ENCODE assay signal across 8 cellular contexts in genomic region chr4:86972997-86973396, GRCh38. TPM values are rescaled to one million over a fixed set of nuclear protein-coding genes. Genes with fewer than 3 reads are reported as not detected.
DNase-seq lines count a peak whose midpoint lies in the region; TF ChIP-seq lines count a peak whose summit lies in the region.

No MANE protein-coding gene starts in this region.

- no peak overlapping the region for H3K4me3 Mint-ChIP-seq in MCF 10A (ENCODE audit: unreplicated experiment)

- peak; percentile 50 for DNase-seq in D341Med (ENCODE audit: low spot score)
- peak; percentile 93 for DNase-seq in NB4 (ENCODE audit: low read depth)
- peak; percentile 37 for DNase-seq in MCF 10A (ENCODE audit: unreplicated experiment)
- DNase-seq in lower leg skin (ENCODE audit: low spot score in 2 of 2): peak; percentile 76 to 86
- DNase-seq in SW 1271 (lab: John Stamatoyannopoulos, UW): no peak
- DNase-seq in amygdala (lab: John Stamatoyannopoulos, UW): no peak
- DNase-seq in stimulated activated CD4-positive, alpha-beta T cell treated with anti-CD3 and anti-CD28 coated beads, Interleukin-4, amount 100 ng/mL, for 24 hours: no peak
- no peak for DNase-seq in hippocampal formation (lab: John Stamatoyannopoulos, UW)

- H3K27ac Mint-ChIP-seq in MCF 10A (ENCODE audit: low read depth, unreplicated experiment): peak overlapping the region; percentile 60

- intact Hi-C loops in MCF 10A (cut with micrococcal nuclease) (no loop called here), lower leg skin (cut with DNase I; ENCODE audit: low total_unique reads) (no loop called here)

- POLR2A ChIA-PET in MCF 10A (lab: Yijun Ruan, JAX): interaction anchor here (0.6 to 0.8 kb wide), 4 partner anchors 12 to 42 kb away, joined by 3 to 5 read pairs (median 3); no protein-coding TSS in a partner anchor

- H3K4me1 Mint-ChIP-seq in MCF 10A (ENCODE audit: insufficient read depth, unreplicated experiment): peaks cover 66% of the 10 kb centered on the region

- no peaks in the 10 kb centered on the region for H3K27me3 Mint-ChIP-seq in MCF 10A (ENCODE audit: insufficient read depth, unreplicated experiment)

- WGBS in lower leg skin, 2 donors: 30 to 32% methylated on average over 3 of the region's 3 CpGs

- H3K9me3 Mint-ChIP-seq in MCF 10A (ENCODE audit: unreplicated experiment): no peaks in the 10 kb centered on the region

- CTCF ChIA-PET in MCF 10A (lab: Yijun Ruan, JAX): interaction anchor here (0.6 to 1.3 kb wide), 2 partner anchors 50 to 498 kb away, joined by 3 read pairs; no protein-coding TSS in a partner anchor

- peak overlapping the region; percentile 38 for H3K4me3 ChIP-seq in NB4 (ENCODE audit: low read depth, low read length)
- H3K4me3 ChIP-seq in lower leg skin (ENCODE audit: low read depth, poor library complexity, severe bottlenecking): no peak overlapping the region

- TF ChIP-seq POLR2A in NB4 (IDR thresholded peaks at IDR 0.05; ENCODE audit: extremely low read depth, insufficient read length) (no peak), lower leg skin (IDR thresholded peaks at IDR 0.05) (no peak)

- TF ChIP-seq CTCF in NB4 (IDR thresholded peaks at IDR 0.05; ENCODE audit: low read depth, low read length) (no peak), MCF 10A (IDR thresholded peaks at IDR 0.05; ENCODE audit: unreplicated experiment) (no peak), lower leg skin (IDR thresholded peaks at IDR 0.05) (no peak)

- peaks cover 6% of the 10 kb centered on the region for H3K36me3 Mint-ChIP-seq in MCF 10A (ENCODE audit: insufficient read depth, unreplicated experiment)

- no TSS peak for BruUV-seq in MCF 10A (replicated peaks; lab: Mats Ljungman, UMichigan)

RNA-seq across cellular contexts. Expression of gene AFF1, which starts 38.2 kb away (rescaled TPM):
- total RNA-seq in MCF 10A (2022) (56.2 and 61.9 TPM in 2 replicates), lower leg skin (100 to 1,000 TPM in 1 of 4 donors, 10 to 100 TPM in 3; 58.1 to 107 (median 71.2) TPM)

Comparison
In these comparisons a context has a peak if more than half of its experiments do, and no peak if none do; other contexts are left out.
1. DNase-seq: peak in D341Med (single experiment), NB4 (single experiment), MCF 10A (single experiment) and lower leg skin (2 of 2); none in SW 1271 (0 of 2), amygdala (0 of 56), stimulated activated CD4-positive, alpha-beta T cell treated with anti-CD3 and anti-CD28 coated beads, Interleukin-4, amount 100 ng/mL, for 24 hours (single experiment) and hippocampal formation (0 of 2).